ENCODE assay signal across 14 cellular contexts in the genomic region with DNA sequence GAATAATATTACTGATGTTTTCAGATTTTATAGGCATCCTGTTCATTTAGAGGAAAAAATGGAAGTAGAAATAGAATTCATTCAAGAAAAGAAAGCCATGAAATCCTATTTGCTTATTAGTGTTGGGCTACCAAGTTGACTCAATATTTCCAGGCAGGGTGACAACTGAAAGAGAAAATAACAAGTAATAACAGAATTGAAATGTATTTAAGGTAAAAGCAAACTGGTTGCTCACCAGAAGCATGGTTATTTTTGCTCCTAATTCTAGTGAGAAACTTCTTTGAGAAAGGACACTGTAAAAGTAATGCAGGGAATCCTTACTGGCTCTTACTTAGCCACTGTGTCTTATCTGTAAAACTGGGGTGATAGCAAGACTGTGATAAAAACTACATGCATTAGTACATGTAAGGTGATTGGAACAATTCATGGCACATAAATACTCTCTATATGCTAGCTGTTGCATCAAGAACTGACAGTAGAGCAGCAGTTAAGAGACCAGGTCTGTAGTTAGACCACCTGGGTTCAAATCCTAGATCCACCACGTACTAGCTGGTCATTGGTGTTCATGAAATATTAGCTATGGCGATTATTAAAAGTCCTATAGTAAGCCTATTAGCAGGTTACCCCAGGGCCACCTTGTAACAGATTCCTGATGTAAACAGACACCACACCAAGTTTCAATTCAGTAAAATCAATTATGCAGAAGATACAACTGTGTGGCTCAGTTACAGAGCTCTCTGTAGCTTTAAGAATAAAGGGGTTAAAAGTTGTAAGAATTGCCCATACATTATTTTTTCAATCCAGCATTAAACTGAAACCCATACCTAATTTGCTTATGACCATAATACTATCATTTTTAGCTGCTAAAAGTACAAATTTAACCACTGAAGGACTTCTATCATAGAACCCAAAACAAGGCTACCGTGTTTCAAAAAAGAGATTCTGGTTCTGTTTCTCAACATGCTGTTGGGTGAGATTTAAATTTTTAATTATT.
A peak's percentile ranks its signal among the peaks of the same experiment; 100 is the strongest.
DNase-seq lines count a peak whose midpoint lies in the region; ATAC-seq and TF ChIP-seq lines count a peak whose summit lies in the region.
"Had no signal": no experiment of that assay in that cellular context is flagged by ENCODE, and none has a peak within 500 bp of the region (broad histone marks: within the 10 kb centered on the region; RNA-seq: fewer than 3 reads in every experiment).

No MANE protein-coding gene starts in this region.

- H2AFZ ChIP-seq in Karpas-422 (ENCODE audit: low read length) (peak overlapping the region; percentile 48; the same call in 1 of the 2 replicates), MM.1S (ENCODE audit: low read length) (no peak overlapping the region)

- H4K20me1 ChIP-seq in Karpas-422 (ENCODE audit: insufficient read depth, low read depth, low read length) (no peaks in the 10 kb centered on the region), MM.1S (ENCODE audit: insufficient read depth, low read length) (no peaks in the 10 kb centered on the region)

- H3K27me3 ChIP-seq in Karpas-422 (ENCODE audit: low read length) (no peaks in the 10 kb centered on the region), MM.1S (replicated peaks; ENCODE audit: insufficient read depth, low read length) (no peaks in the 10 kb centered on the region), heart right ventricle (no peaks in the 10 kb centered on the region)
- H3K27me3 ChIP-seq: neutrophil, vagina had no signal

- no peaks in the 10 kb centered on the region for H3F3A ChIP-seq in MM.1S (ENCODE audit: insufficient read depth, low read length)

- no peaks in the 10 kb centered on the region for H3K36me3 Mint-ChIP-seq in stimulated activated effector memory CD8-positive, alpha-beta T cell treated with anti-CD3 and anti-CD28 coated beads, Interleukin-12 subunit alpha, Interleukin-12 subunit beta, amount 100 ng/mL, for 72 hours
- H3K36me3 Mint-ChIP-seq: brain; CD4-positive, CD25-positive, alpha-beta regulatory T cell had no signal

- H3K9me3 Mint-ChIP-seq in stimulated activated effector memory CD8-positive, alpha-beta T cell treated with anti-CD3 and anti-CD28 coated beads, Interleukin-12 subunit alpha, Interleukin-12 subunit beta, amount 100 ng/mL, for 72 hours: peaks cover 11% of the 10 kb centered on the region

- H3K4me1 Mint-ChIP-seq in stimulated activated effector memory CD8-positive, alpha-beta T cell treated with anti-CD3 and anti-CD28 coated beads, Interleukin-12 subunit alpha, Interleukin-12 subunit beta, amount 100 ng/mL, for 72 hours: no peaks in the 10 kb centered on the region
- H3K4me1 Mint-ChIP-seq: CD4-positive, CD25-positive, alpha-beta regulatory T cell had no signal

- H3K36me3 ChIP-seq in Karpas-422 (ENCODE audit: insufficient read depth, low read length) (no peaks in the 10 kb centered on the region), MM.1S (replicated peaks; ENCODE audit: insufficient read depth, low read length) (no peaks in the 10 kb centered on the region), heart right ventricle (no peaks in the 10 kb centered on the region)
- H3K36me3 ChIP-seq: neutrophil, vagina had no signal

- TF ChIP-seq CTCF in MM.1S (IDR thresholded peaks at IDR 0.05; ENCODE audit: low read length) (no peak), heart right ventricle (IDR thresholded peaks at IDR 0.05) (no peak)

- DNase-seq in Karpas-422: no peak
- no peak for DNase-seq in SKM-1 treated with dmso at 0.1 percent for 144 hours (lab: John Stamatoyannopoulos, UW; ENCODE audit: unreplicated experiment)
- no peak for DNase-seq in MM.1S
- DNase-seq in heart right ventricle: no peak
- DNase-seq in stimulated activated effector memory CD8-positive, alpha-beta T cell treated with anti-CD3 and anti-CD28 coated beads, Interleukin-12 subunit alpha, Interleukin-12 subunit beta, amount 100 ng/mL, for 72 hours (ENCODE audit: low spot score in 2 of 2): no peak
- DNase-seq: activated T-cell treated with anti-CD3 and anti-CD28 coated beads, Interleukin-2, amount 50 U/mL, for 72 hours; CD4-positive, CD25-positive, alpha-beta regulatory T cell; hippocampal formation had no signal

- no peak overlapping the region for H3K27ac ChIP-seq in Karpas-422 (ENCODE audit: low read length)
- no peak overlapping the region for H3K27ac ChIP-seq in MM.1S (ENCODE audit: low read length)
- no peak overlapping the region for H3K27ac ChIP-seq in heart right ventricle
- H3K27ac ChIP-seq: neutrophil, vagina had no signal

- no peak overlapping the region for H3K27ac Mint-ChIP-seq in stimulated activated effector memory CD8-positive, alpha-beta T cell treated with anti-CD3 and anti-CD28 coated beads, Interleukin-12 subunit alpha, Interleukin-12 subunit beta, amount 100 ng/mL, for 72 hours
- H3K27ac Mint-ChIP-seq: activated T-cell treated with anti-CD3 and anti-CD28 coated beads, Interleukin-2, amount 50 U/mL, for 72 hours; brain; CD4-positive, CD25-positive, alpha-beta regulatory T cell had no signal

- no peak overlapping the region for H3K9ac ChIP-seq in Karpas-422 (ENCODE audit: low read length)
- H3K9ac ChIP-seq in MM.1S (ENCODE audit: low read length): no peak overlapping the region

- WGBS in heart right ventricle, 2 donors: 95% methylated on average over 3 of the region's 3 CpGs

- H3K4me2 ChIP-seq in Karpas-422 (ENCODE audit: low read depth, low read length, poor library complexity, severe bottlenecking) (peak overlapping the region; percentile 33), MM.1S (ENCODE audit: low read depth, low read length) (no peak overlapping the region)

- H3K4me3 ChIP-seq in Karpas-422 (ENCODE audit: low read length) (no peak overlapping the region), MM.1S (ENCODE audit: low read length) (no peak overlapping the region), heart right ventricle (no peak overlapping the region)
- H3K4me3 ChIP-seq: vagina had no signal

- no peak overlapping the region for H3K4me3 Mint-ChIP-seq in stimulated activated effector memory CD8-positive, alpha-beta T cell treated with anti-CD3 and anti-CD28 coated beads, Interleukin-12 subunit alpha, Interleukin-12 subunit beta, amount 100 ng/mL, for 72 hours
- H3K4me3 Mint-ChIP-seq: activated T-cell treated with anti-CD3 and anti-CD28 coated beads, Interleukin-2, amount 50 U/mL, for 72 hours; brain; CD4-positive, CD25-positive, alpha-beta regulatory T cell had no signal

- intact Hi-C loops in heart right ventricle (cut with DNase I): no loop called here

- H3K4me1 ChIP-seq in Karpas-422 (ENCODE audit: low read length) (peaks cover 14% of the 10 kb centered on the region), MM.1S (ENCODE audit: low read length) (peaks cover 5% of the 10 kb centered on the region; the same call in 1 of the 2 replicates), heart right ventricle (peaks cover 0 to 26% (median 12%) of the 10 kb centered on the region in 9 donors)
- H3K4me1 ChIP-seq: vagina had no signal

- ATAC-seq in GM18867 (IDR thresholded peaks at IDR 0.05; ENCODE audit: unreplicated experiment) (peak; percentile 83), GM21423 (IDR thresholded peaks at IDR 0.05; ENCODE audit: unreplicated experiment) (peak; percentile 59), HG02973 (IDR thresholded peaks at IDR 0.05; ENCODE audit: unreplicated experiment) (peak; percentile 80), heart right ventricle (no peak)
- no peak for ATAC-seq in stimulated activated effector memory CD8-positive, alpha-beta T cell treated with anti-CD3 and anti-CD28 coated beads, Interleukin-12 subunit alpha, Interleukin-12 subunit beta, amount 100 ng/mL, for 72 hours
- ATAC-seq: activated T-cell treated with anti-CD3 and anti-CD28 coated beads, Interleukin-2, amount 50 U/mL, for 72 hours had no signal

- no peaks in the 10 kb centered on the region; the same call in 1 of the 2 replicates for H3K9me2 ChIP-seq in Karpas-422 (replicated peaks; ENCODE audit: insufficient read depth, low read length)
- no peaks in the 10 kb centered on the region for H3K9me2 ChIP-seq in MM.1S (replicated peaks; ENCODE audit: insufficient read depth, low read length)

- H3K9me3 ChIP-seq in Karpas-422 (ENCODE audit: low read length) (no peaks in the 10 kb centered on the region), MM.1S (replicated peaks; ENCODE audit: insufficient read depth, low read length) (no peaks in the 10 kb centered on the region), heart right ventricle (peaks cover 0 to 7% (median 0%) of the 10 kb centered on the region in 11 donors)
- H3K9me3 ChIP-seq: neutrophil, vagina had no signal

- H3K79me2 ChIP-seq in Karpas-422 (ENCODE audit: low read length) (no peaks in the 10 kb centered on the region), MM.1S (ENCODE audit: low read length) (no peaks in the 10 kb centered on the region)

Comparison
In these comparisons a context has a peak if more than half of its experiments do, and no peak if none do; other contexts are left out.
1. ATAC-seq: peak in GM18867 (single experiment), GM21423 (single experiment) and HG02973 (single experiment); none in heart right ventricle (0 of 8) and stimulated activated effector memory CD8-positive, alpha-beta T cell treated with anti-CD3 and anti-CD28 coated beads, Interleukin-12 subunit alpha, Interleukin-12 subunit beta, amount 100 ng/mL, for 72 hours (single experiment).